Comparison of ENCODE assay signal across 1 cellular context in genomic region chr20:47317127-47317895, GRCh38.
TF ChIP-seq lines count a peak whose summit lies in the region.

No MANE protein-coding gene starts in this region.

TF ChIP-seq in HepG2, 621 proteins besides CTCF, POLR2A, EP300 and RAD21 (continued from another document and continues in another):
- TF ChIP-seq, protein P1, sequence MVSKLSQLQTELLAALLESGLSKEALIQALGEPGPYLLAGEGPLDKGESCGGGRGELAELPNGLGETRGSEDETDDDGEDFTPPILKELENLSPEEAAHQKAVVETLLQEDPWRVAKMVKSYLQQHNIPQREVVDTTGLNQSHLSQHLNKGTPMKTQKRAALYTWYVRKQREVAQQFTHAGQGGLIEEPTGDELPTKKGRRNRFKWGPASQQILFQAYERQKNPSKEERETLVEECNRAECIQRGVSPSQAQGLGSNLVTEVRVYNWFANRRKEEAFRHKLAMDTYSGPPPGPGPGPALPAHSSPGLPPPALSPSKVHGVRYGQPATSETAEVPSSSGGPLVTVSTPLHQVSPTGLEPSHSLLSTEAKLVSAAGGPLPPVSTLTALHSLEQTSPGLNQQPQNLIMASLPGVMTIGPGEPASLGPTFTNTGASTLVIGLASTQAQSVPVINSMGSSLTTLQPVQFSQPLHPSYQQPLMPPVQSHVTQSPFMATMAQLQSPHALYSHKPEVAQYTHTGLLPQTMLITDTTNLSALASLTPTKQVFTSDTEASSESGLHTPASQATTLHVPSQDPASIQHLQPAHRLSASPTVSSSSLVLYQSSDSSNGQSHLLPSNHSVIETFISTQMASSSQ (IDR thresholded peaks at IDR 0.05; ENCODE audit: low read depth): no peak
- TF ChIP-seq, protein P1 (CRISPR knock-in tag; IDR thresholded peaks at IDR 0.05; ENCODE audit: borderline replicate concordance): no peak
- TF ChIP-seq XRCC5 (optimal IDR thresholded peaks at IDR 0.05; ENCODE audit: low read length) (no peak), ZNF784 (CRISPR knock-in tag; IDR thresholded peaks at IDR 0.05; ENCODE audit: borderline replicate concordance) (no peak), ZFAT (CRISPR knock-in tag; conservative IDR thresholded peaks at IDR 0.05) (no peak), POLR2AphosphoS2 (IDR thresholded peaks at IDR 0.05; ENCODE audit: low read depth, low read length) (no peak), ZNF496 (CRISPR knock-in tag; IDR thresholded peaks at IDR 0.05; ENCODE audit: insufficient replicate concordance) (no peak), PRPF4 (IDR thresholded peaks at IDR 0.05; ENCODE audit: low read depth, low read length, poor library complexity, severe bottlenecking) (no peak), RARA (CRISPR knock-in tag; IDR thresholded peaks at IDR 0.05) (0 out of 2 replicates have a peak, but pooled peaks have one; percentile 38), PPARG (CRISPR knock-in tag; conservative IDR thresholded peaks at IDR 0.05) (no peak), RORA (CRISPR knock-in tag; IDR thresholded peaks at IDR 0.05) (no peak), ZSCAN25 (CRISPR knock-in tag; IDR thresholded peaks at IDR 0.05) (no peak), NR1H2 (CRISPR knock-in tag; IDR thresholded peaks at IDR 0.05; ENCODE audit: borderline replicate concordance, low read depth) (0 out of 2 replicates have a peak, but pooled peaks have one; percentile 20), NR3C1 (CRISPR knock-in tag; IDR thresholded peaks at IDR 0.05) (no peak), ZNF20 (CRISPR knock-in tag; IDR thresholded peaks at IDR 0.05) (0 out of 2 replicates have a peak, but pooled peaks have one; percentile 26), ZSCAN9 (CRISPR knock-in tag; IDR thresholded peaks at IDR 0.05; ENCODE audit: borderline replicate concordance) (no peak), ISX (CRISPR knock-in tag; conservative IDR thresholded peaks at IDR 0.05) (no peak), TCF7L2 (IDR thresholded peaks at IDR 0.05; ENCODE audit: low read depth, low read length) (no peak), SMARCE1 (IDR thresholded peaks at IDR 0.05; ENCODE audit: borderline replicate concordance) (no peak), ZNF234 (CRISPR knock-in tag; conservative IDR thresholded peaks at IDR 0.05) (peak; percentile 78; the same call in 1 of the 2 replicates), PCBP2 (optimal IDR thresholded peaks at IDR 0.05; ENCODE audit: low read depth, low read length, poor library complexity, severe bottlenecking) (no peak), NFRKB (IDR thresholded peaks at IDR 0.05) (no peak), E2F1 (CRISPR knock-in tag; IDR thresholded peaks at IDR 0.05) (no peak), RCOR2 (CRISPR knock-in tag; IDR thresholded peaks at IDR 0.05) (no peak), ZNF318 (CRISPR knock-in tag; IDR thresholded peaks at IDR 0.05) (no peak), NFATC3 (CRISPR knock-in tag; IDR thresholded peaks at IDR 0.05) (no peak), ZNF101 (CRISPR knock-in tag; IDR thresholded peaks at IDR 0.05; ENCODE audit: borderline replicate concordance, low read depth) (no peak), MAZ (IDR thresholded peaks at IDR 0.05; ENCODE audit: borderline replicate concordance, low read depth, low read length) (peak; percentile 50; the same call in 1 of the 2 replicates), MAZ (CRISPR knock-in tag; IDR thresholded peaks at IDR 0.05; ENCODE audit: low read depth) (no peak), GATAD1 (CRISPR knock-in tag; IDR thresholded peaks at IDR 0.05) (no peak), HIVEP1 (CRISPR knock-in tag; IDR thresholded peaks at IDR 0.05) (0 out of 2 replicates have a peak, but pooled peaks have one; percentile 21), SALL1 (CRISPR knock-in tag; IDR thresholded peaks at IDR 0.05) (peak; percentile 44; the same call in 1 of the 2 replicates)
- TF ChIP-seq, protein P2, sequence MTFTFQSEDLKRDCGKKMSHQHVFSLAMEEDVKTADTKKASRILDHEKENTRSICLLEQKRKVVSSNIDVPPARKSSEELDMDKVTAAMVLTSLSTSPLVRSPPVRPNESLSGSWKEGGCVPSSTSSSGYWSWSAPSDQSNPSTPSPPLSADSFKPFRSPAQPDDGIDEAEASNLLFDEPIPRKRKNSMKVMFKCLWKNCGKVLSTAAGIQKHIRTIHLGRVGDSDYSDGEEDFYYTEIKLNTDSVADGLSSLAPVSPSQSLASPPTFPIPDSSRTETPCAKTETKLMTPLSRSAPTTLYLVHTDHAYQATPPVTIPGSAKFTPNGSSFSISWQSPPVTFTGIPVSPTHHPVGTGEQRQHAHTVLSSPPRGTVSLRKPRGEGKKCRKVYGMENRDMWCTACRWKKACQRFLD (CRISPR knock-in tag; IDR thresholded peaks at IDR 0.05; ENCODE audit: borderline replicate concordance): no peak
- TF ChIP-seq, protein P3, sequence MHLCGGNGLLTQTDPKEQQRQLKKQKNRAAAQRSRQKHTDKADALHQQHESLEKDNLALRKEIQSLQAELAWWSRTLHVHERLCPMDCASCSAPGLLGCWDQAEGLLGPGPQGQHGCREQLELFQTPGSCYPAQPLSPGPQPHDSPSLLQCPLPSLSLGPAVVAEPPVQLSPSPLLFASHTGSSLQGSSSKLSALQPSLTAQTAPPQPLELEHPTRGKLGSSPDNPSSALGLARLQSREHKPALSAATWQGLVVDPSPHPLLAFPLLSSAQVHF (CRISPR knock-in tag; IDR thresholded peaks at IDR 0.05): no peak
- TF ChIP-seq, protein P4, sequence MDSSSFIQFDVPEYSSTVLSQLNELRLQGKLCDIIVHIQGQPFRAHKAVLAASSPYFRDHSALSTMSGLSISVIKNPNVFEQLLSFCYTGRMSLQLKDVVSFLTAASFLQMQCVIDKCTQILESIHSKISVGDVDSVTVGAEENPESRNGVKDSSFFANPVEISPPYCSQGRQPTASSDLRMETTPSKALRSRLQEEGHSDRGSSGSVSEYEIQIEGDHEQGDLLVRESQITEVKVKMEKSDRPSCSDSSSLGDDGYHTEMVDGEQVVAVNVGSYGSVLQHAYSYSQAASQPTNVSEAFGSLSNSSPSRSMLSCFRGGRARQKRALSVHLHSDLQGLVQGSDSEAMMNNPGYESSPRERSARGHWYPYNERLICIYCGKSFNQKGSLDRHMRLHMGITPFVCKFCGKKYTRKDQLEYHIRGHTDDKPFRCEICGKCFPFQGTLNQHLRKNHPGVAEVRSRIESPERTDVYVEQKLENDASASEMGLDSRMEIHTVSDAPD (CRISPR knock-in tag; IDR thresholded peaks at IDR 0.05): no peak
- TF ChIP-seq, protein P5, sequence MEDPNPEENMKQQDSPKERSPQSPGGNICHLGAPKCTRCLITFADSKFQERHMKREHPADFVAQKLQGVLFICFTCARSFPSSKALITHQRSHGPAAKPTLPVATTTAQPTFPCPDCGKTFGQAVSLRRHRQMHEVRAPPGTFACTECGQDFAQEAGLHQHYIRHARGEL (CRISPR knock-in tag; IDR thresholded peaks at IDR 0.05): no peak
- TF ChIP-seq, protein P6, sequence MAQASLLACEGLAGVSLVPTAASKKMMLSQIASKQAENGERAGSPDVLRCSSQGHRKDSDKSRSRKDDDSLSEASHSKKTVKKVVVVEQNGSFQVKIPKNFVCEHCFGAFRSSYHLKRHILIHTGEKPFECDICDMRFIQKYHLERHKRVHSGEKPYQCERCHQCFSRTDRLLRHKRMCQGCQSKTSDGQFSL (CRISPR knock-in tag; IDR thresholded peaks at IDR 0.05): no peak
- TF ChIP-seq, protein P7, sequence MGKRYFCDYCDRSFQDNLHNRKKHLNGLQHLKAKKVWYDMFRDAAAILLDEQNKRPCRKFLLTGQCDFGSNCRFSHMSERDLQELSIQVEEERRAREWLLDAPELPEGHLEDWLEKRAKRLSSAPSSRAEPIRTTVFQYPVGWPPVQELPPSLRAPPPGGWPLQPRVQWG (CRISPR knock-in tag; IDR thresholded peaks at IDR 0.05; ENCODE audit: borderline replicate concordance, low read depth): no peak
